ENCODE assay signal across 8 cellular contexts in the genomic region with DNA sequence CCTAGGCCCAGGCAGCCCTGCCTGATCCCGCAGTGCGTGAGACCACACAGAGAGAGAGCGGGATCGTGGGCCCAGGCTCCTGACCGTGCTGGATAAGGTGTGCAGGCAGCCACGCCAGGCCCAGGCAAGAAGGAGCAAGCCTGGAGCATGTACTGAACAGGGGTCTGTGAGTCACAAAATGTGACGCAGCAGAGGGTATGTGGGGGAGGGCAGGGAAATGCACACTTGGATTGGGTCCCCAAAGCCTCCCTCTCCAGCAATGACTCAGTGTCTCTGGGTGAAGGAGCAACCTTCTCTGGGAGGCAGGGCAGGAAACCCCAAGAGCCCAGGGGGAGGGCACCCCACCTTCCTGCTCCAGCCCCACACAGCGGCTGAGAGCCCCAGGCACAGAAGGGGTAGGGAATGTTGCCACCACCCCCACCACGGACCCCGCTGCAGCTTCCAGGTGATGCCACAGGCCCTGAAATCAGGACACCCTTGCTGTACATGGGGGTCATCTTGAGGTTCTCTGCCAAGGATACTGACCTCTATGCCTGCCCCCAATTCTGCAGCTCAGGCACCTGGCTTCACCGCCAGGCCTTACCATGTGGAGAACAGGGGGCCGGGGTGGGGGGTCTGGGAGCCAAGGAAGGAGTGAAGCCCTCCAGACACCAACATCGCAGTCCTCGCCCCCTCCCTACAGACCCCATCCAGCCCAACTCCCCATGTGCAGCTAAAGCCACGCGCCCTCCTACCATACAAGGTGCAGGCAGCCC. TPM values are rescaled to one million over a fixed set of nuclear protein-coding genes. Genes with fewer than 3 reads are reported as not detected.
DNase-seq lines count a peak whose midpoint lies in the region; ATAC-seq, FAIRE-seq and TF ChIP-seq lines count a peak whose summit lies in the region.

No MANE protein-coding gene starts in this region.

- no peak for FAIRE-seq in GM12892 (lab: Jason Lieb, UNC)

- TF ChIP-seq POLR2A in gastrocnemius medialis (IDR thresholded peaks at IDR 0.05) (no peak), GM12892 (IDR thresholded peaks at IDR 0.05; ENCODE audit: low read depth, low read length) (no peak)

- peak overlapping the region; percentile 67 for H3K4me3 ChIP-seq in AG04450 (ENCODE audit: low read depth, low read length)
- peak overlapping the region; percentile 76 for H3K4me3 ChIP-seq in right cardiac atrium (ENCODE audit: low read length)
- H3K4me3 ChIP-seq in gastrocnemius medialis, result peak overlapping the region in 2 of 4 donors; percentile 62 to 77

- no peaks in the 10 kb centered on the region for H3K36me3 Mint-ChIP-seq in IgD-negative memory B cell

- TF ChIP-seq CTCF in AG04450 (IDR thresholded peaks at IDR 0.05; ENCODE audit: low read depth, low read length), result no peak
- TF ChIP-seq CTCF in gastrocnemius medialis (IDR thresholded peaks at IDR 0.05 in 4 of 5, conservative IDR thresholded peaks at IDR 0.05 in 1 of 5), result no peak

- POLR2A ChIA-PET in AG04450 (lab: Yijun Ruan, JAX), result interaction anchor here (0.6 to 1.5 kb wide), 3 partner anchors 46 to 183 kb away, joined by 3 to 4 read pairs (median 4); no protein-coding TSS in a partner anchor

- no peaks in the 10 kb centered on the region for H3K9me3 Mint-ChIP-seq in IgD-negative memory B cell

- DNase-seq in AG04450 (ENCODE audit: low read depth, low spot score), result peak; percentile 81
- peak; percentile 54 to 67 (median 62) for DNase-seq in right cardiac atrium
- DNase-seq in gastrocnemius medialis, result peak in 1 of 2 donors; percentile 22
- no peak for DNase-seq in GM12892 (ENCODE audit: insufficient read length)

- H3K4me3 Mint-ChIP-seq in IgD-negative memory B cell, result peak overlapping the region; percentile 83 to 94 (median 90)

- in situ Hi-C loops in gastrocnemius medialis (cut with MboI; ENCODE audit: low sequenced_read_pairs in 4 of 4), result loop anchor here in 1 of 4 donors (25.0 kb wide), 1 partner anchor 197 kb away; no protein-coding TSS in a partner anchor

- intact Hi-C loops in right cardiac atrium (cut with DNase I), result loop anchor here in 2 of 4 donors (10.0 kb wide), 2 partner anchors 59 to 139 kb away; no protein-coding TSS in a partner anchor
- intact Hi-C loops in gastrocnemius medialis (cut with DNase I; ENCODE audit: low total_unique reads), result loop anchor here (2.0 to 10.0 kb wide), 2 partner anchors 85 to 299 kb away; a partner anchor contains a TSS

- CTCF ChIA-PET in AG04450 (lab: Charles Lee), result no interaction called here

- H3K27ac ChIP-seq in AG04450 (ENCODE audit: low read depth, low read length) (peak overlapping the region; percentile 93), adipose tissue (ENCODE audit: low read depth, low read length) (peak overlapping the region; percentile 67), right cardiac atrium (ENCODE audit: low read length) (no peak overlapping the region), gastrocnemius medialis (peak overlapping the region; percentile 84 to 97 (median 93))

- H3K9me3 ChIP-seq in AG04450 (ENCODE audit: control insufficient read depth, insufficient read depth, low read length), result peaks cover 4% of the 10 kb centered on the region; the same call in 1 of the 2 replicates
- no peaks in the 10 kb centered on the region for H3K9me3 ChIP-seq in right cardiac atrium (ENCODE audit: control insufficient read depth, low read length)
- no peaks in the 10 kb centered on the region for H3K9me3 ChIP-seq in gastrocnemius medialis

- H3K4me1 ChIP-seq in right cardiac atrium (ENCODE audit: control insufficient read depth, insufficient read depth, low read length), result no peaks in the 10 kb centered on the region
- peaks cover 31 to 33% of the 10 kb centered on the region in 2 donors for H3K4me1 ChIP-seq in gastrocnemius medialis

- no peaks in the 10 kb centered on the region for H3K36me3 ChIP-seq in gastrocnemius medialis

- 72 to 83% (median 74%) methylated on average over 16 of the region's 16 CpGs for WGBS in adipose tissue, 3 donors
- WGBS in right cardiac atrium, result 80% methylated on average over 16 of the region's 16 CpGs

- H3K27ac Mint-ChIP-seq in IgD-negative memory B cell, result peak overlapping the region; percentile 90 to 93 (median 93)

- peak in 1 of 2 donors; percentile 22 for ATAC-seq in right cardiac atrium
- ATAC-seq in gastrocnemius medialis, result no peak
- ATAC-seq in GM21367 (IDR thresholded peaks at IDR 0.05; ENCODE audit: unreplicated experiment), result no peak
- no peak for ATAC-seq in GM19397 (IDR thresholded peaks at IDR 0.05; ENCODE audit: unreplicated experiment)

- H3K27me3 ChIP-seq in AG04450 (ENCODE audit: control insufficient read depth, insufficient read depth, low read length) (no peaks in the 10 kb centered on the region), right cardiac atrium (ENCODE audit: control insufficient read depth, insufficient read depth) (no peaks in the 10 kb centered on the region), gastrocnemius medialis (no peaks in the 10 kb centered on the region)

- peaks cover 3 to 6% (median 4%) of the 10 kb centered on the region in 3 donors for H3K4me1 Mint-ChIP-seq in IgD-negative memory B cell

- peaks cover 25% of the 10 kb centered on the region for H3K27me3 Mint-ChIP-seq in IgD-negative memory B cell

RNA-seq across cellular contexts. Expression of a gene that starts 1.3 kb away (rescaled TPM):
- polyA plus RNA-seq in AG04450 (2011; rRNA removed), result 46.8 and 72.0 TPM in 2 replicates
- 34.7 and 44.8 TPM in 2 replicates for polyA minus RNA-seq in AG04450 (2011; rRNA and poly(A)+ RNA removed)
- 0.26 TPM for polyA plus RNA-seq in IgD-negative memory B cell
- 10 to 100 TPM; 22.5 to 62.0 (median 27.1) TPM for polyA plus RNA-seq in adipose tissue
- 100 to 1,000 TPM in 2 of 4 donors, 10 to 100 TPM in 2; 75.8 to 107 (median 94.8) TPM for total RNA-seq in right cardiac atrium
- 118 TPM for polyA plus RNA-seq in right cardiac atrium
- 100 to 1,000 TPM; 112 to 188 (median 180) TPM for total RNA-seq in gastrocnemius medialis
- polyA plus RNA-seq in GM12892 (2012; ENCODE audit: missing spikeins), result 0.34 TPM

Comparison
In these comparisons a context has a peak if more than half of its experiments do, and no peak if none do; other contexts are left out.
1. RNA of a gene that starts 1.3 kb away (polyA plus RNA-seq): 118 TPM in right cardiac atrium (single experiment), 46.8 to 72.0 TPM in AG04450 and 22.5 to 62.0 TPM in adipose tissue; 0.26 TPM in IgD-negative memory B cell (single experiment); every median in the first group is over 10 times any median in the second.